Comparison of ENCODE assay signal across 1 cellular context in the genomic region with DNA sequence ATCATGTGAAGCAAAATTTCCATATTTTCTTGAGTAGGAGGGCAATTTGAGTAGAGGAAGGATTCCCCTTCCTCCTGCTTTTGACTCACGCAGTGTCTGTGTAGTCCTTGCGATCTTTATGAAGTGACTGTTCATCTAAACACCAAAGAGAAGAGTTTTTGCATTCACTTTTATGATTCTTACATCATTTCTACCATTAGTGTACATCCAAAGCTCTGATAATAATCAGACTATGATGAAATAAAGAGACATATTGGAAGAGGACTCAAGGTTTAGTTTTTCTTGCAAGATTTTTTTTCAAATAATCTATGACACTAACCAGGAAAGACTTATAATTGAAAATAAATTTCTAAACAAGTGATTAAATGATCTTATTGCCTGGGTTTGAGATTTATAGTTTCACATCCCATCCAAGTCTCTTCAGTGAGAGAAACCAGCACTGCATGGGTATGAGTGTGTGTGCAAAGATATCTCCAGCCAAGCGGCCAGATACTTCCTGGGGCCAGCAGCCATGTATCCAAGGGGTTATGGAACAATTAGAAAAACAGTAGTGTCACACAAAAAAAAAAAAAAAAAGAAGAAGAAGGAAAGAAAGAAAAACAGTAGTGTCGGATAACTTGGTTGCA.
TF ChIP-seq lines count a peak whose summit lies in the region.

No MANE protein-coding gene starts in this region.

TF ChIP-seq in K562, 482 proteins besides CTCF, POLR2A, EP300 and RAD21:
- TF ChIP-seq CEBPG (CRISPR knock-in tag; IDR thresholded peaks at IDR 0.05) (no peak), CEBPG (tag; conservative IDR thresholded peaks at IDR 0.05 in 1 of 2, IDR thresholded peaks at IDR 0.05 in 1 of 2) (peak; percentile 72 to 87), POLR2H (tag; IDR thresholded peaks at IDR 0.05; ENCODE audit: low read depth) (0 out of 2 replicates have a peak, but pooled peaks have one; percentile 48), ZC3H4 (CRISPR knock-in tag; IDR thresholded peaks at IDR 0.05; ENCODE audit: borderline replicate concordance) (no peak)
